In the genomic region with DNA sequence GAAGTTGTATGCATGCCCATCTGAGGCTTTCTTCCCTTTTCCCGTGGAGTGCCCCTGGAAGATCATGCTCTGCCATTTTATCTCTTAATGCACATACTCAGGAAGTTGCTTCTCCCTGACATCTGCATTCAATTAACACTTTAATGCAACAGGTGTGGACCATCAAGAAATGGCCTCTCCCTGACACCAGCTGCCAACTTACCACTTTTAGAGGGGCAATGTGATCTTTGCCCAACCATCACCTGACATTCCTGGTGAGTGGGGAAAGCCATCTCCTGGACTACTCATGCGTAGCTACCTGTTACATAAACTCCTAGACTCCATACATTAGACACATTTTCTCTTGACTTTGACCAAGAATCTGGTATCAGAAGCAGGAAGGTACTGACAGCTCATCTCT, we compare ENCODE assay signal across 29 cellular contexts.
"Had no signal": no experiment of that assay in that cellular context is flagged by ENCODE, and none has a peak within 500 bp of the region (broad histone marks: within the 10 kb centered on the region; RNA-seq: fewer than 3 reads in every experiment).

No MANE protein-coding gene starts in this region.

- H3K27ac Mint-ChIP-seq: activated CD4-positive, alpha-beta memory T cell treated with anti-CD3 and anti-CD28 coated beads, Interleukin-2, amount 10 ng/mL, durations not matched to agents 7 days and 5 days; activated CD4-positive, alpha-beta T cell treated with anti-CD3 and anti-CD28 coated beads, Interleukin-2, amount 10 ng/mL, durations not matched to agents 7 days and 5 days; activated naive CD4-positive, alpha-beta T cell treated with anti-CD3 and anti-CD28 coated beads, Interleukin-2, amount 10 ng/mL, durations not matched to agents 7 days and 5 days; activated naive CD4-positive, alpha-beta T cell treated with anti-CD3 and anti-CD28 coated beads, Interleukin-2, amount 50 U/mL, for 72 hours; activated naive CD8-positive, alpha-beta T cell treated with anti-CD3 and anti-CD28 coated beads, Interleukin-2, amount 10 ng/mL, durations not matched to agents 7 days and 5 days; activated T-cell treated with anti-CD3 and anti-CD28 coated beads, Interleukin-2, amount 50 U/mL, for 24 hours; activated T-cell treated with anti-CD3 and anti-CD28 coated beads, Interleukin-2, amount 50 U/mL, for 72 hours; dendritic cell treated with granulocyte-macrophage colony-stimulating factor and Interleukin-4, amounts not matched to agents 40 ng/mL and 50 ng/mL, for 4 days had no signal

- H3K4me3 Mint-ChIP-seq: activated CD4-positive, alpha-beta memory T cell treated with anti-CD3 and anti-CD28 coated beads, Interleukin-2, amount 10 ng/mL, durations not matched to agents 7 days and 5 days; activated CD4-positive, alpha-beta T cell treated with anti-CD3 and anti-CD28 coated beads, Interleukin-2, amount 10 ng/mL, durations not matched to agents 7 days and 5 days; activated naive CD4-positive, alpha-beta T cell treated with anti-CD3 and anti-CD28 coated beads, Interleukin-2, amount 10 ng/mL, durations not matched to agents 7 days and 5 days; activated naive CD8-positive, alpha-beta T cell treated with anti-CD3 and anti-CD28 coated beads, Interleukin-2, amount 10 ng/mL, durations not matched to agents 7 days and 5 days; activated T-cell treated with anti-CD3 and anti-CD28 coated beads, Interleukin-2, amount 50 U/mL, for 24 hours; activated T-cell treated with anti-CD3 and anti-CD28 coated beads, Interleukin-2, amount 50 U/mL, for 72 hours; central memory CD8-positive, alpha-beta T cell; dendritic cell treated with granulocyte-macrophage colony-stimulating factor and Interleukin-4, amounts not matched to agents 40 ng/mL and 50 ng/mL, for 4 days had no signal

- H3K27ac ChIP-seq: ascending aorta, brain microvascular endothelial cell, coronary artery, dorsolateral prefrontal cortex, esophagus muscularis mucosa, foreskin keratinocyte, gastrocnemius medialis, heart left ventricle had no signal

- H3K36me3 ChIP-seq: ascending aorta, brain microvascular endothelial cell, esophagus muscularis mucosa, gastrocnemius medialis, heart left ventricle had no signal

- H3K27me3 ChIP-seq: ascending aorta, brain microvascular endothelial cell, esophagus muscularis mucosa, foreskin keratinocyte, gastrocnemius medialis, heart left ventricle had no signal

- H3K9me3 ChIP-seq: ascending aorta, esophagus muscularis mucosa, gastrocnemius medialis had no signal

- H3K27me3 Mint-ChIP-seq: activated CD4-positive, alpha-beta memory T cell treated with anti-CD3 and anti-CD28 coated beads, Interleukin-2, amount 10 ng/mL, durations not matched to agents 7 days and 5 days; activated CD4-positive, alpha-beta T cell treated with anti-CD3 and anti-CD28 coated beads, Interleukin-2, amount 10 ng/mL, durations not matched to agents 7 days and 5 days; activated naive CD4-positive, alpha-beta T cell treated with anti-CD3 and anti-CD28 coated beads, Interleukin-2, amount 10 ng/mL, durations not matched to agents 7 days and 5 days; activated naive CD8-positive, alpha-beta T cell treated with anti-CD3 and anti-CD28 coated beads, Interleukin-2, amount 10 ng/mL, durations not matched to agents 7 days and 5 days; activated T-cell treated with anti-CD3 and anti-CD28 coated beads, Interleukin-2, amount 50 U/mL, for 24 hours; central memory CD8-positive, alpha-beta T cell; dendritic cell treated with granulocyte-macrophage colony-stimulating factor and Interleukin-4, amounts not matched to agents 40 ng/mL and 50 ng/mL, for 4 days had no signal

- H3K4me3 ChIP-seq: ascending aorta, coronary artery, dorsolateral prefrontal cortex, esophagus muscularis mucosa, gastrocnemius medialis, heart left ventricle had no signal

- H3K4me1 ChIP-seq: ascending aorta, esophagus muscularis mucosa, foreskin keratinocyte, gastrocnemius medialis, heart left ventricle had no signal

- H3K36me3 Mint-ChIP-seq: activated naive CD4-positive, alpha-beta T cell treated with anti-CD3 and anti-CD28 coated beads, Interleukin-2, amount 10 ng/mL, durations not matched to agents 7 days and 5 days; activated naive CD8-positive, alpha-beta T cell treated with anti-CD3 and anti-CD28 coated beads, Interleukin-2, amount 10 ng/mL, durations not matched to agents 7 days and 5 days had no signal

- FAIRE-seq: bronchial epithelial cell had no signal

- DNase-seq: activated CD4-positive, alpha-beta memory T cell treated with anti-CD3 and anti-CD28 coated beads, Interleukin-2, amount 10 ng/mL, durations not matched to agents 7 days and 5 days; activated CD4-positive, alpha-beta T cell treated with anti-CD3 and anti-CD28 coated beads for 1 hour; activated CD4-positive, alpha-beta T cell treated with anti-CD3 and anti-CD28 coated beads for 4 hours; activated CD4-positive, alpha-beta T cell treated with anti-CD3 and anti-CD28 coated beads, Interleukin-2, amount 10 ng/mL, durations not matched to agents 7 days and 5 days; activated CD4-positive, alpha-beta T cell treated with anti-CD3 and anti-CD28 coated beads, Interleukin-2, amount 50 U/mL, for 4 hours; activated CD8-positive, alpha-beta memory T cell treated with anti-CD3 and anti-CD28 coated beads, Interleukin-2, amount 50 U/mL, for 48 hours; activated gamma-delta T cell; activated naive CD4-positive, alpha-beta T cell; activated naive CD4-positive, alpha-beta T cell treated with anti-CD3 and anti-CD28 coated beads, Interleukin-2, amount 10 ng/mL, durations not matched to agents 7 days and 5 days; activated naive CD8-positive, alpha-beta T cell treated with anti-CD3 and anti-CD28 coated beads, Interleukin-2, amount 10 ng/mL, durations not matched to agents 7 days and 5 days; activated T-cell treated with anti-CD3 and anti-CD28 coated beads for 4 hours; activated T-cell treated with anti-CD3 and anti-CD28 coated beads, Interleukin-2, amount 50 U/mL, for 24 hours; activated T-cell treated with anti-CD3 and anti-CD28 coated beads, Interleukin-2, amount 50 U/mL, for 72 hours; brain microvascular endothelial cell; dorsolateral prefrontal cortex; effector memory CD4-positive, alpha-beta T cell; erythroblast; foreskin keratinocyte; gastrocnemius medialis; glutamatergic neuron; heart left ventricle; T-helper 2 cell had no signal

- H3K4me1 Mint-ChIP-seq: activated CD4-positive, alpha-beta memory T cell treated with anti-CD3 and anti-CD28 coated beads, Interleukin-2, amount 10 ng/mL, durations not matched to agents 7 days and 5 days; activated CD4-positive, alpha-beta T cell treated with anti-CD3 and anti-CD28 coated beads, Interleukin-2, amount 10 ng/mL, durations not matched to agents 7 days and 5 days; activated naive CD4-positive, alpha-beta T cell treated with anti-CD3 and anti-CD28 coated beads, Interleukin-2, amount 10 ng/mL, durations not matched to agents 7 days and 5 days; activated naive CD8-positive, alpha-beta T cell treated with anti-CD3 and anti-CD28 coated beads, Interleukin-2, amount 10 ng/mL, durations not matched to agents 7 days and 5 days; central memory CD8-positive, alpha-beta T cell had no signal
